Comparison of ENCODE assay signal across 9 cellular contexts in the genomic region with DNA sequence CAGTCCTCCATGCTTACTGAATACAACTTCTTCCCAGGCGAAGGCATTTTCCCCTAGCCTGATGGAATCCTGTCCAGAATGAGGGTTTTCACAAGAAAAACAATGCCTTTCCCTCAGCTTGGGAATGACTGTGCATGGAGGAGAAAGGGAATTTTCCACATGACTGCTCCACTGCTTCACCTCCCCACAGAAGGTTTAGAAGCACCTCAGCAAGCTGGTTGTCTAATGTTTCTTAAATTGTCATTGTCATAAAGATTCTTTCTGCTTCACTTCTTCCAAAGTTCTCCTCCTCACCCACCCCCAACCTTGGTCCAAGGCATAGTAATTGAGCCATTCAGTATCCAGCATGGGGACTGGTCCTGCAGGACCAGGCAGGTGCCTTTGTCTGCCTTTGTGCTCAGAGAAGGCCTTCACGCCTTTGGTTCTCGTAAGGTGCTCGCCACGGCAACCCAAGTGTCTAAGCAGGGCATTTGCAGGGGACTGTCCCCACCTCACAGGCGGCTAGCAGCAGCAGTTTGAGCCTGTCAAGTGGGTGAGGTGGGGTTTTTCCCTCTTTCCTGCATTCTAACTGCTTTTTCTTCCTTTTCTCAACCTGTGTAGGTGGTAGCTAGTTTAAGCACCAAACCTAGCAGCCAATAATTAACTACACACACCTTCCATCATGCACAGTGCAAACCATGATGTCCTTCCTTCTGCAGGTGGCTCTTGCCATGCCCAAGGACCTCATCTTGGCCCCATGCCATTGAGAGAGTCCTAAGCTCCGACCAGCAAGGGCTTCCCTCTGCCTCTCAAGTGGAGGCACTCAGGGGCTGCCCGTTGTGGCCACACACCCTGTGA.
A peak's percentile ranks its signal among the peaks of the same experiment; 100 is the strongest.
DNase-seq lines count a peak whose midpoint lies in the region; ATAC-seq and TF ChIP-seq lines count a peak whose summit lies in the region.
"Had no signal": no experiment of that assay in that cellular context is flagged by ENCODE, and none has a peak within 500 bp of the region (broad histone marks: within the 10 kb centered on the region; RNA-seq: fewer than 3 reads in every experiment).

No MANE protein-coding gene starts in this region.

- H3K27ac ChIP-seq in body of pancreas: no peak overlapping the region
- H3K27ac ChIP-seq: SJSA1 had no signal

- DNase-seq in DMS53 treated with DMSO at 0.1 percent for 48 hours (lab: John Stamatoyannopoulos, UW; ENCODE audit: unreplicated experiment) (peak; percentile 43), iPS-NIHi7 (ENCODE audit: extremely low spot score) (peak; percentile 7), dermis blood vessel endothelial cell (no peak), SHP77 (lab: John Stamatoyannopoulos, UW) (no peak), middle frontal gyrus (ENCODE audit: extremely low spot score, low spot score) (no peak), body of pancreas (no peak)

- H3K9me3 ChIP-seq in body of pancreas: no peaks in the 10 kb centered on the region
- H3K9me3 ChIP-seq: SJSA1 had no signal

- intact Hi-C loops in body of pancreas (cut with DNase I): no loop called here

- H3K4me3 ChIP-seq in body of pancreas: no peak overlapping the region
- H3K4me3 ChIP-seq: SJSA1 had no signal

- 77 to 78% methylated on average over 7 to 8 of the region's 8 CpGs for WGBS in body of pancreas, 2 donors

- TF ChIP-seq CTCF in body of pancreas (IDR thresholded peaks at IDR 0.05): no peak

- no peak for TF ChIP-seq POLR2A in body of pancreas (IDR thresholded peaks at IDR 0.05)

- no peaks in the 10 kb centered on the region for H3K36me3 ChIP-seq in body of pancreas (replicated peaks in 1 of 2; ENCODE audit: insufficient read depth in 1 of 2, low read depth in 2 of 2)
- H3K36me3 ChIP-seq: SJSA1 had no signal

- ATAC-seq in GM19324 (IDR thresholded peaks at IDR 0.05; ENCODE audit: low FRiP score, unreplicated experiment) (peak; percentile 61), HG03354 (IDR thresholded peaks at IDR 0.05; ENCODE audit: poor library complexity, severe bottlenecking, unreplicated experiment) (peak; percentile 63), body of pancreas (no peak)

- H3K4me1 ChIP-seq in body of pancreas: peaks cover 9% of the 10 kb centered on the region
- H3K4me1 ChIP-seq: SJSA1 had no signal

- no peaks in the 10 kb centered on the region for H3K27me3 ChIP-seq in body of pancreas

Comparison
In these comparisons a context has a peak if more than half of its experiments do, and no peak if none do; other contexts are left out.
1. DNase-seq: peak in DMS53 treated with DMSO at 0.1 percent for 48 hours (single experiment) and iPS-NIHi7 (single experiment); none in dermis blood vessel endothelial cell (single experiment), SHP77 (0 of 2), middle frontal gyrus (single experiment) and body of pancreas (0 of 4).